In genomic region chr4:54904953-54905352, GRCh38 we compare ENCODE assay signal across 1 cellular context.
TF ChIP-seq lines count a peak whose summit lies in the region.

No MANE protein-coding gene starts in this region.

TF ChIP-seq in K562, 482 proteins besides CTCF, POLR2A, EP300 and RAD21:
- 0 out of 2 replicates have a peak, but pooled peaks have one; percentile 9 for TF ChIP-seq TFE3 (CRISPR knock-in tag; IDR thresholded peaks at IDR 0.05)
- peak; percentile 62 for TF ChIP-seq USF2 (CRISPR knock-in tag; IDR thresholded peaks at IDR 0.05)
- peak; percentile 46; the same call in 1 of the 2 replicates for TF ChIP-seq USF1 (CRISPR knock-in tag; IDR thresholded peaks at IDR 0.05)
- TF ChIP-seq NFYB (IDR thresholded peaks at IDR 0.05; ENCODE audit: extremely low read depth, insufficient read length), result peak; percentile 26
- TF ChIP-seq TAF9B (IDR thresholded peaks at IDR 0.05; ENCODE audit: partially characterized antibody), result no peak
